8 cellular contexts compared by ENCODE assay signal in genomic region chr17:64129515-64129764, GRCh38. TPM values are rescaled to one million over a fixed set of nuclear protein-coding genes. Genes with fewer than 3 reads are reported as not detected.
DNase-seq lines count a peak whose midpoint lies in the region; ATAC-seq, FAIRE-seq and TF ChIP-seq lines count a peak whose summit lies in the region.

No MANE protein-coding gene starts in this region.

- H3K27me3 ChIP-seq in HCT116 (ENCODE audit: insufficient read depth, low read length) = no peaks in the 10 kb centered on the region
- no peaks in the 10 kb centered on the region for H3K27me3 ChIP-seq in layer of hippocampus (ENCODE audit: control insufficient read depth, insufficient read depth, low read length)
- H3K27me3 ChIP-seq in transverse colon = no peaks in the 10 kb centered on the region

- TF ChIP-seq POLR2A in HCT116 (IDR thresholded peaks at IDR 0.05; ENCODE audit: borderline replicate concordance, extremely low read depth, insufficient read depth, insufficient read length) (no peak), transverse colon (IDR thresholded peaks at IDR 0.05) (no peak)

- TF ChIP-seq CTCF in 22Rv1 (IDR thresholded peaks at IDR 0.05) = no peak
- no peak for TF ChIP-seq CTCF in HCT116 (IDR thresholded peaks at IDR 0.05 in 2 of 3, conservative IDR thresholded peaks at IDR 0.05 in 1 of 3; ENCODE audit: borderline replicate concordance in 1 of 3, insufficient read depth in 1 of 3, low read depth in 2 of 3, low read length in 2 of 3)
- TF ChIP-seq CTCF in transverse colon (IDR thresholded peaks at IDR 0.05) = no peak

- H3K27me3 Mint-ChIP-seq in activated naive CD8-positive, alpha-beta T cell treated with anti-CD3 and anti-CD28 coated beads for 36 hours = no peaks in the 10 kb centered on the region

- H3K36me3 ChIP-seq in HCT116 (ENCODE audit: control insufficient read depth in 1 of 2, insufficient read depth in 2 of 2, low read length in 2 of 2) (no peaks in the 10 kb centered on the region), transverse colon (no peaks in the 10 kb centered on the region)

- no peaks in the 10 kb centered on the region for H3K9me3 Mint-ChIP-seq in activated naive CD8-positive, alpha-beta T cell treated with anti-CD3 and anti-CD28 coated beads for 36 hours

- ATAC-seq in HCT116 (no peak), HG03280 (IDR thresholded peaks at IDR 0.05; ENCODE audit: unreplicated experiment) (no peak)

- H3K36me3 Mint-ChIP-seq in activated naive CD8-positive, alpha-beta T cell treated with anti-CD3 and anti-CD28 coated beads for 36 hours = peaks cover 4% of the 10 kb centered on the region

- H3K4me1 Mint-ChIP-seq in activated naive CD8-positive, alpha-beta T cell treated with anti-CD3 and anti-CD28 coated beads for 36 hours = peaks cover 40% of the 10 kb centered on the region

- 0% methylated on average over 11 of the region's 31 CpGs; no CpG with 5 or more reads in 1 of the 2 donors for WGBS in transverse colon (ENCODE audit: low coverage in 1 of 2), 2 donors

- H3K4me2 ChIP-seq in HCT116 (ENCODE audit: low read length) = peak overlapping the region; percentile 96

- DNase-seq in HCT116 (ENCODE audit: low read depth, low spot score) = no peak
- no peak for DNase-seq in activated naive CD8-positive, alpha-beta T cell treated with anti-CD3 and anti-CD28 coated beads for 36 hours
- DNase-seq in transverse colon = no peak
- DNase-seq in cerebellum (ENCODE audit: low spot score) = no peak
- DNase-seq in urothelium cell line (ENCODE audit: low spot score) = no peak

- no peak for FAIRE-seq in urothelium cell line (lab: Jason Lieb, UNC)

- peaks cover 11 to 20% of the 10 kb centered on the region in 2 experiments for H3K4me1 ChIP-seq in HCT116 (ENCODE audit: control insufficient read depth in 1 of 2, insufficient read depth in 2 of 2, low read length in 2 of 2)
- H3K4me1 ChIP-seq in transverse colon = peaks cover 11 to 36% (median 20%) of the 10 kb centered on the region in 4 donors

- H3K9ac ChIP-seq in HCT116 (ENCODE audit: low read length) = peak overlapping the region; percentile 79

- H3K9me2 ChIP-seq in HCT116 (ENCODE audit: insufficient read depth) = no peaks in the 10 kb centered on the region

- CTCF ChIA-PET in HCT116 (lab: Charles Lee) = interaction anchor here (0.7 to 8.2 kb wide), 2 partner anchors 66 to 101 kb away, joined by 3 to 519 read pairs; no protein-coding TSS in a partner anchor

- intact Hi-C loops in HCT116 (cut with micrococcal nuclease) (loop anchor here (2.0 kb wide), 1 partner anchor 47 kb away; no protein-coding TSS in a partner anchor), transverse colon (cut with DNase I; ENCODE audit: low total_unique reads) (no loop called here)

- in situ Hi-C loops in transverse colon (cut with MboI; ENCODE audit: low pct_ligation_motif_present in 1 of 4, low pct_unique_long_range_greater_than_20kb in 1 of 4, low sequenced_read_pairs in 3 of 4) = loop anchor here in 1 of 4 donors (25.0 kb wide), 1 partner anchor 217 kb away; the partner anchor contains the start of genes CSHL1 and GH1

- peak overlapping the region; percentile 73 for H3K27ac ChIP-seq in 22Rv1
- peak overlapping the region; percentile 74 for H3K27ac ChIP-seq in HCT116 (ENCODE audit: low read depth, low read length)
- H3K27ac ChIP-seq in layer of hippocampus (ENCODE audit: low read depth, low read length) = peak overlapping the region; percentile 82
- H3K27ac ChIP-seq in transverse colon = peak overlapping the region; percentile 98 to 100 (median 100)

- no peak overlapping the region for H3K27ac Mint-ChIP-seq in activated naive CD8-positive, alpha-beta T cell treated with anti-CD3 and anti-CD28 coated beads for 36 hours

- H3K9me3 ChIP-seq in HCT116 (ENCODE audit: control insufficient read depth in 1 of 2, insufficient read depth in 1 of 2, low read depth in 1 of 2, low read length in 2 of 2) = no peaks in the 10 kb centered on the region
- no peaks in the 10 kb centered on the region for H3K9me3 ChIP-seq in transverse colon

- POLR2A ChIA-PET in HCT116 (lab: Charles Lee) = interaction anchor here (0.6 to 1.7 kb wide), 9 partner anchors 8 to 104 kb away, joined by 3 to 6 read pairs (median 3); no protein-coding TSS in a partner anchor

- peak overlapping the region; percentile 78 for H3K4me3 Mint-ChIP-seq in activated naive CD8-positive, alpha-beta T cell treated with anti-CD3 and anti-CD28 coated beads for 36 hours

- H3K79me2 ChIP-seq in HCT116 (ENCODE audit: insufficient read depth, low read length) = peaks cover 36% of the 10 kb centered on the region

- no peak for TF ChIP-seq EP300 in transverse colon (IDR thresholded peaks at IDR 0.05; ENCODE audit: low read depth)

- H3K4me3 ChIP-seq in HCT116 (replicated peaks in 1 of 2; ENCODE audit: low read depth in 1 of 2, low read length in 2 of 2) (peak overlapping the region; percentile 56 to 77), transverse colon (peak overlapping the region; percentile 77 to 97 (median 90))

- no peak for TF ChIP-seq RAD21 in HCT116 (IDR thresholded peaks at IDR 0.05; ENCODE audit: low read depth)

- no TSS peak for BruUV-seq in HCT116 (replicated peaks; lab: Mats Ljungman, UMichigan)

- no peaks in the 10 kb centered on the region for H4K20me1 ChIP-seq in HCT116 (ENCODE audit: insufficient read depth)

- H2AFZ ChIP-seq in HCT116 (ENCODE audit: low read depth, low read length, poor library complexity, severe bottlenecking) = peak overlapping the region; percentile 11

- RAD21 ChIA-PET in HCT116 (lab: Charles Lee; ENCODE audit: low non-redundant PET in 1 of 2, low total read pairs in 2 of 2, uncharacterized antibody in 2 of 2, unreplicated experiment in 2 of 2) = interaction anchor here (0.7 to 1.5 kb wide), 5 partner anchors 65 to 225 kb away, joined by 3 to 5 read pairs (median 3); no protein-coding TSS in a partner anchor

TF ChIP-seq in HCT116, 20 proteins besides CTCF, POLR2A, EP300 and RAD21 (continues in another document):
- no peak for TF ChIP-seq REST (IDR thresholded peaks at IDR 0.05; ENCODE audit: low read depth)
- no peak for TF ChIP-seq ZFX (IDR thresholded peaks at IDR 0.05)
- no peak for TF ChIP-seq JUND (IDR thresholded peaks at IDR 0.05)
- TF ChIP-seq CBX3 (IDR thresholded peaks at IDR 0.05; ENCODE audit: low read depth) = no peak
- TF ChIP-seq MAX (IDR thresholded peaks at IDR 0.05) = no peak
- TF ChIP-seq SP1 (IDR thresholded peaks at IDR 0.05; ENCODE audit: low read depth) = no peak
- no peak for TF ChIP-seq ZNF274 (IDR thresholded peaks at IDR 0.05; ENCODE audit: low read depth, low read length)
- no peak for TF ChIP-seq ATF3 (IDR thresholded peaks at IDR 0.05)
- TF ChIP-seq EZH2 (IDR thresholded peaks at IDR 0.05) = no peak
- TF ChIP-seq EGR1 (IDR thresholded peaks at IDR 0.05; ENCODE audit: low read depth) = no peak
- TF ChIP-seq YY1 (IDR thresholded peaks at IDR 0.05; ENCODE audit: extremely low read depth, insufficient replicate concordance, low read depth, low read length) = no peak
- no peak for TF ChIP-seq SIN3A (IDR thresholded peaks at IDR 0.05; ENCODE audit: low read depth)
- TF ChIP-seq ELF1 (IDR thresholded peaks at IDR 0.05; ENCODE audit: borderline replicate concordance, low read depth) = no peak
- TF ChIP-seq TCF7L2 (IDR thresholded peaks at IDR 0.05; ENCODE audit: borderline replicate concordance, extremely low read depth, insufficient read depth, insufficient read length) = no peak

RNA-seq across cellular contexts. Expression of gene ERN1, which starts 0.5 kb away (rescaled TPM):
- total RNA-seq in HCT116 (2021; ENCODE audit: unreplicated experiment) = 28.2 TPM
- 10.8 and 11.2 TPM in 2 replicates for polyA plus RNA-seq in HCT116 (2012)
- 1 to 10 TPM; 7.6 to 9.0 TPM for total RNA-seq in activated naive CD8-positive, alpha-beta T cell treated with anti-CD3 and anti-CD28 coated beads for 36 hours
- total RNA-seq in transverse colon = 10 to 100 TPM in 3 of 4 donors, 1 to 10 TPM in 1; 7.8 to 29.2 (median 12.8) TPM
- 8.7 TPM for total RNA-seq in cerebellum
